Comparison of ENCODE assay signal across 14 cellular contexts in the genomic region with DNA sequence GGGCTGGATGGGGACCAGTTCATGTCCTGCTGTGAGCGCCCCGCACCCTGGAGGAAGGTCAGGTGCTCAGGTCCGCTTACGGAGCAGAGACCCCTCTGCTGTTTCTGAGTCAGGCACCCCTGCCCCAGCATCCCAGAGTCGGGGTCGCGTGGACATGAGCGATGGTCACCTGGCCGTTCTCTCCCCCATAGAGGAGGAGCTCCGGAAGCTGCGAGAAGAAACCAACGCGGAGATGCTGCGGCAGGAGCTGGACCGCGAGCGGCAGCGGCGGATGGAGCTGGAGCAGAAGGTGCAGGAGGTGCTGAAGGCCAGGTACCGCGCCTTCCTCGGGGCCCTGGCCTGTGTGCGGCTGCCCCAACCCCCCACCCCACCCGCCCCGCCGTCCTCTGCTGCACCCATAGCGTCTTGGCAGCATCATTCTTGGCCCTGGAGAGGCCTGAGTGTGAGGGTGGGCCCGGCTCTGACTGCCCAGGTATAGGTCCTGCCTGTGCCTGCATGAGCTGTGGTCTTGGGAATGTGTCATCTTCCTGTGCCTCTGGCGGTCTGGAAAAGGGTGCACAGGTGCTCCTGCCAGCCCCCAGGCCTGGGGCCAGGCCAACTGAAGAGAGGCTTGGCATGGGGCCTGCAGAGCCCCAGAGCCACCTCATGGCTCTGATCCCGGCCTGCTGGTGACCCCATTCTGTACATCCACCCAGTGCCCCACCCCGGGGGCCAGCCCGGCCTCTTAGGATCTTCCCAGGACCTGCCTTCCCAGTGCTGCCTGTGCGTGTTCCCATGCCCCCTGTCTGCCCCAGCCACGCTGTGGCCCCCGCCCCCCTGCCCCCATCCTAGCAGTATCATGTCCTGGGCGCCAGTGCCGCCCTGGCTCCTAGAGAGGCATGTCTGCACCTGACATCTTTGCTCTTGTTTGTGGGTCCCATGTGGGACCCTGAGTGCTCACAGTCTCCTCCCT.
"Had no signal": no experiment of that assay in that cellular context is flagged by ENCODE, and none has a peak within 500 bp of the region (broad histone marks: within the 10 kb centered on the region; RNA-seq: fewer than 3 reads in every experiment).

No MANE protein-coding gene starts in this region.

- H3K27ac ChIP-seq: adrenal gland, hepatocyte, transverse colon, VCaP had no signal

- H3K9me3 ChIP-seq: adrenal gland, right atrium auricular region, transverse colon had no signal

- H3K4me3 ChIP-seq: adrenal gland, hepatocyte, right atrium auricular region, transverse colon had no signal

- ATAC-seq: activated T-cell treated with anti-CD3 and anti-CD28 coated beads, Interleukin-2, amount 50 U/mL, for 4 hours had no signal

- DNase-seq: activated CD4-positive, alpha-beta memory T cell treated with anti-CD3 and anti-CD28 coated beads for 36 hours; activated gamma-delta T cell treated with Interleukin-2 at 50 U/mL for 16 hours; activated T-cell treated with anti-CD3 and anti-CD28 coated beads, Interleukin-2, amount 50 U/mL, for 4 hours; adrenal gland; central memory CD4-positive, alpha-beta T cell; effector memory CD4-positive, alpha-beta T cell; kidney glomerular epithelial cell; naive B cell; small intestine; T-helper 9 cell; transverse colon had no signal

- H3K27me3 ChIP-seq: adrenal gland, hepatocyte, right atrium auricular region, transverse colon had no signal
